ENCODE assay signal across 10 cellular contexts in the genomic region with DNA sequence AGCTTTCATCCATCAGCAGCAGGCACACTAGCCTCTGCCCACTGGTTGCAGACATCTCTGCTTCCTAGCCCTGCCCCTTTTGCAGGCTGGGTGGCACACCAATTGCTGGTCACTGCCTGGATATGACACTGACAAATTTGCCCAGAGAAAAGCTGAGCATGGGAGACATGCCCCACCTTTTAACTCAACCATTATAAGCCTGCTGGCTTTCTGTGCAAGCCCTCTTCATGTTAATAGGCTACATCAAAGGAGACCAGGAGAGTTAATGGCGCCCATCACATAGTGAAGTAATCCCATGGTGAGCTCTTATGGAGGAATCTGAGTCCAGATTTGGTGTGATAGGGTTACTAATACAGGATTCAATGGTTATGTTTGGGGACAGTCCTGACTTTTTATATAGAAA.
DNase-seq lines count a peak whose midpoint lies in the region; ATAC-seq, FAIRE-seq and TF ChIP-seq lines count a peak whose summit lies in the region.
"Had no signal": no experiment of that assay in that cellular context is flagged by ENCODE, and none has a peak within 500 bp of the region (broad histone marks: within the 10 kb centered on the region; RNA-seq: fewer than 3 reads in every experiment).

No MANE protein-coding gene starts in this region.

- no peaks in the 10 kb centered on the region for H3K9me3 ChIP-seq in A549
- no peaks in the 10 kb centered on the region for H3K9me3 ChIP-seq in esophagus muscularis mucosa

- POLR2A ChIA-PET in A549 (lab: Yijun Ruan, JAX): interaction anchor here (0.8 kb wide), 1 partner anchor 54 kb away, joined by 3 read pairs; no protein-coding TSS in a partner anchor
- POLR2A ChIA-PET in activated CD4-positive, alpha-beta T cell treated with anti-CD3 and anti-CD28 coated beads for 36 hours (lab: Charles Lee): no interaction called here

- intact Hi-C loops in esophagus muscularis mucosa (cut with DNase I): loop anchor here (5.0 kb wide), 1 partner anchor 46 kb away; no protein-coding TSS in a partner anchor
- intact Hi-C loops in activated CD4-positive, alpha-beta T cell treated with anti-CD3 and anti-CD28 coated beads for 36 hours (cut with DNase I, micrococcal nuclease): no loop called here

- FAIRE-seq in A549 (lab: Jason Lieb, UNC): no peak

- peaks cover 0 to 11% (median 0%) of the 10 kb centered on the region in 4 donors for H3K36me3 ChIP-seq in esophagus muscularis mucosa

- no peak overlapping the region for H3K27ac Mint-ChIP-seq in nephron progenitor cell
- no peak overlapping the region for H3K27ac Mint-ChIP-seq in activated CD4-positive, alpha-beta T cell treated with anti-CD3 and anti-CD28 coated beads for 36 hours

- CTCF ChIA-PET in A549 (lab: Yijun Ruan, JAX): interaction anchor here (0.7 to 6.7 kb wide), 3 partner anchors 16 to 246 kb away, joined by 3 to 43 read pairs (median 4); a partner anchor contains a TSS
- CTCF ChIA-PET in activated CD4-positive, alpha-beta T cell treated with anti-CD3 and anti-CD28 coated beads for 36 hours (lab: Charles Lee): no interaction called here

- peak overlapping the region; percentile 52 to 79 for H3K27ac ChIP-seq in A549
- H3K27ac ChIP-seq in esophagus muscularis mucosa (replicated peaks in 1 of 4): peak overlapping the region; percentile 58 to 79 (median 73)

- no peak overlapping the region for H3K4me3 Mint-ChIP-seq in nephron progenitor cell
- H3K4me3 Mint-ChIP-seq in activated CD4-positive, alpha-beta T cell treated with anti-CD3 and anti-CD28 coated beads for 36 hours: no peak overlapping the region

- H3K4me2 ChIP-seq in A549: peak overlapping the region; percentile 46

- no peaks in the 10 kb centered on the region for H3K27me3 Mint-ChIP-seq in nephron progenitor cell (ENCODE audit: low read depth, poor library complexity)
- peaks cover 9% of the 10 kb centered on the region for H3K27me3 Mint-ChIP-seq in activated CD4-positive, alpha-beta T cell treated with anti-CD3 and anti-CD28 coated beads for 36 hours

- peak; percentile 46 to 62; a peak in 5 of 6 replicates for ATAC-seq in A549
- ATAC-seq in omental fat pad (ENCODE audit: low FRiP score): peak; percentile 17
- no peak for ATAC-seq in activated CD4-positive, alpha-beta T cell treated with anti-CD3 and anti-CD28 coated beads for 36 hours

- H3K9me3 Mint-ChIP-seq in nephron progenitor cell: no peaks in the 10 kb centered on the region
- H3K9me3 Mint-ChIP-seq in activated CD4-positive, alpha-beta T cell treated with anti-CD3 and anti-CD28 coated beads for 36 hours (ENCODE audit: low read depth): no peaks in the 10 kb centered on the region

- WGBS in A549 (ENCODE audit: missing lambda C conversion rate): 92% methylated on average over 1 of the region's 1 CpG
- WGBS in esophagus muscularis mucosa: 77% methylated on average over 1 of the region's 1 CpG

- no peaks in the 10 kb centered on the region for H3K27me3 ChIP-seq in esophagus muscularis mucosa

- DNase-seq in A549 (ENCODE audit: low read depth in 1 of 2, low spot score in 1 of 2): peak in 1 of 2 experiments; percentile 16
- peak; percentile 70 for DNase-seq in NCI-H2227 (lab: John Stamatoyannopoulos, UW; ENCODE audit: unreplicated experiment)
- no peak for DNase-seq in esophagus muscularis mucosa (ENCODE audit: extremely low spot score)
- no peak for DNase-seq in omental fat pad (ENCODE audit: low spot score)
- DNase-seq in stimulated activated CD4-positive, alpha-beta T cell treated with anti-CD3 and anti-CD28 coated beads, Interleukin-12 subunit alpha, Interleukin-12 subunit beta, amount 100 ng/mL, for 4 hours: no peak
- DNase-seq in nephron progenitor cell: no peak
- DNase-seq in activated CD4-positive, alpha-beta T cell treated with anti-CD3 and anti-CD28 coated beads for 36 hours: no peak
- DNase-seq in D341Med (ENCODE audit: low spot score): no peak
- DNase-seq: NCI-H526 treated with DMSO at 0.1 percent for 48 hours had no signal

- TF ChIP-seq RAD21 in A549 (conservative IDR thresholded peaks at IDR 0.05 in 1 of 2, IDR thresholded peaks at IDR 0.05 in 1 of 2): no peak

- peaks cover 11% of the 10 kb centered on the region for H3K4me1 Mint-ChIP-seq in nephron progenitor cell
- no peaks in the 10 kb centered on the region for H3K4me1 Mint-ChIP-seq in activated CD4-positive, alpha-beta T cell treated with anti-CD3 and anti-CD28 coated beads for 36 hours

- peaks cover 9% of the 10 kb centered on the region for H3K36me3 Mint-ChIP-seq in nephron progenitor cell (ENCODE audit: low read depth)
- no peaks in the 10 kb centered on the region for H3K36me3 Mint-ChIP-seq in activated CD4-positive, alpha-beta T cell treated with anti-CD3 and anti-CD28 coated beads for 36 hours (ENCODE audit: low read depth)

- H3K4me3 ChIP-seq in A549 (no peak overlapping the region), esophagus muscularis mucosa (no peak overlapping the region)
- H3K4me3 ChIP-seq: coronary artery had no signal

- TF ChIP-seq POLR2A in A549 (IDR thresholded peaks at IDR 0.05; ENCODE audit: low read length): no peak
- no peak for TF ChIP-seq POLR2A in esophagus muscularis mucosa (IDR thresholded peaks at IDR 0.05; ENCODE audit: low read depth)

- TF ChIP-seq EP300 in A549 (IDR thresholded peaks at IDR 0.05): no peak
- no peak for TF ChIP-seq EP300 in esophagus muscularis mucosa (IDR thresholded peaks at IDR 0.05)

- no peak for TF ChIP-seq CTCF in A549 (IDR thresholded peaks at IDR 0.05)
- TF ChIP-seq CTCF in esophagus muscularis mucosa (IDR thresholded peaks at IDR 0.05): no peak
- no peak for TF ChIP-seq CTCF in omental fat pad (IDR thresholded peaks at IDR 0.05)
- TF ChIP-seq CTCF in nephron progenitor cell (IDR thresholded peaks at IDR 0.05): no peak

- H3K4me1 ChIP-seq in A549 (peaks cover 68% of the 10 kb centered on the region), esophagus muscularis mucosa (peaks cover 21 to 58% (median 47%) of the 10 kb centered on the region in 4 donors)

TF ChIP-seq in A549, 52 proteins besides CTCF, POLR2A, EP300 and RAD21:
- TF ChIP-seq NR3C1 (IDR thresholded peaks at IDR 0.05): no peak
- TF ChIP-seq ZSCAN20 (CRISPR knock-in tag; IDR thresholded peaks at IDR 0.05): no peak
